In genomic region chr1:55317673-55318072, GRCh38 we compare ENCODE assay signal across 23 cellular contexts.
A peak's percentile ranks its signal among the peaks of the same experiment; 100 is the strongest.
DNase-seq lines count a peak whose midpoint lies in the region; ATAC-seq, FAIRE-seq and TF ChIP-seq lines count a peak whose summit lies in the region.
"Had no signal": no experiment of that assay in that cellular context is flagged by ENCODE, and none has a peak within 500 bp of the region (broad histone marks: within the 10 kb centered on the region; RNA-seq: fewer than 3 reads in every experiment).

No MANE protein-coding gene starts in this region.

- no peak for TF ChIP-seq CTCF in endothelial cell of umbilical vein (IDR thresholded peaks at IDR 0.05; ENCODE audit: extremely low read depth in 1 of 2, insufficient read depth in 1 of 2, low read depth in 1 of 2, low read length in 2 of 2)
- TF ChIP-seq CTCF in spleen (IDR thresholded peaks at IDR 0.05 in 8 of 11, conservative IDR thresholded peaks at IDR 0.05 in 3 of 11) = no peak
- no peak for TF ChIP-seq CTCF in left lung (IDR thresholded peaks at IDR 0.05)

- BruUV-seq in endothelial cell of umbilical vein (replicated peaks; lab: Mats Ljungman, UMichigan) = no TSS peak

- H3K36me3 ChIP-seq in endothelial cell of umbilical vein (ENCODE audit: control insufficient read depth in 2 of 2, extremely low read depth in 1 of 2, insufficient read depth in 2 of 2, low read length in 2 of 2) = no peaks in the 10 kb centered on the region
- H3K36me3 ChIP-seq in spleen = no peaks in the 10 kb centered on the region
- no peaks in the 10 kb centered on the region for H3K36me3 ChIP-seq in left lung
- H3K36me3 ChIP-seq: SJSA1 had no signal

- no peaks in the 10 kb centered on the region for H3K9me3 ChIP-seq in endothelial cell of umbilical vein (replicated peaks; ENCODE audit: control insufficient read depth, insufficient read depth, low read length)
- H3K9me3 ChIP-seq in spleen = no peaks in the 10 kb centered on the region
- H3K9me3 ChIP-seq in left lung = no peaks in the 10 kb centered on the region
- H3K9me3 ChIP-seq: SJSA1 had no signal

- TF ChIP-seq POLR2A in endothelial cell of umbilical vein (IDR thresholded peaks at IDR 0.05; ENCODE audit: low read depth, low read length) = no peak
- TF ChIP-seq POLR2A in spleen (IDR thresholded peaks at IDR 0.05) = no peak

- CTCF ChIA-PET in endothelial cell of umbilical vein (lab: Charles Lee) = interaction anchor here (0.8 to 3.6 kb wide), 10 partner anchors 8 to 1267 kb away, joined by 3 to 36 read pairs (median 6); no protein-coding TSS in a partner anchor

- peak overlapping the region; percentile 9 for H3K27ac ChIP-seq in endothelial cell of umbilical vein (ENCODE audit: insufficient read depth, low read depth, low read length)
- peak overlapping the region in 5 of 8 donors; percentile 8 to 67 (median 55) for H3K27ac ChIP-seq in spleen
- no peak overlapping the region for H3K27ac ChIP-seq in left lung
- H3K27ac ChIP-seq: 22Rv1, C4-2B, GM23248, SJSA1 had no signal

- ATAC-seq in HG03520 (IDR thresholded peaks at IDR 0.05; ENCODE audit: unreplicated experiment) (no peak), left lung (no peak)
- ATAC-seq: HCT116 had no signal

- 59 to 74% (median 62%) methylated on average over 3 of the region's 3 CpGs for WGBS in spleen, 5 donors

- no peaks in the 10 kb centered on the region for H3K79me2 ChIP-seq in endothelial cell of umbilical vein (ENCODE audit: control insufficient read depth, insufficient read depth, low read length)

- H3K9ac ChIP-seq in endothelial cell of umbilical vein (replicated peaks; ENCODE audit: extremely low read depth, insufficient read depth, low read length) = no peak overlapping the region
- H3K9ac ChIP-seq: GM23248 had no signal

- dilution Hi-C loops in endothelial cell of umbilical vein (cut with MboI; ENCODE audit: extremely low pct_ligation_motif_present, low sequenced_read_pairs) = no loop called here

- no peaks in the 10 kb centered on the region for H3K27me3 ChIP-seq in endothelial cell of umbilical vein (ENCODE audit: control insufficient read depth in 2 of 2, insufficient read depth in 2 of 2, low read length in 2 of 2)
- no peaks in the 10 kb centered on the region for H3K27me3 ChIP-seq in spleen (replicated peaks in 1 of 7)
- no peaks in the 10 kb centered on the region for H3K27me3 ChIP-seq in left lung
- H3K27me3 ChIP-seq: SJSA1 had no signal

- POLR2A ChIA-PET in endothelial cell of umbilical vein (lab: Charles Lee) = interaction anchor here (1.2 kb wide), 1 partner anchor 20 kb away, joined by 3 read pairs; no protein-coding TSS in a partner anchor

- no peak overlapping the region for H3K4me3 ChIP-seq in endothelial cell of umbilical vein (replicated peaks in 1 of 3; ENCODE audit: insufficient read depth in 1 of 3, low read depth in 1 of 3, low read length in 3 of 3)
- H3K4me3 ChIP-seq in spleen = no peak overlapping the region
- no peak overlapping the region for H3K4me3 ChIP-seq in left lung
- H3K4me3 ChIP-seq: GM23248, SJSA1 had no signal

- FAIRE-seq in endothelial cell of umbilical vein (lab: Jason Lieb, UNC) = peak; percentile 55
- FAIRE-seq: GM18507, HTR-8/SVneo, RCC 7860 had no signal

- no peak overlapping the region for H2AFZ ChIP-seq in endothelial cell of umbilical vein (ENCODE audit: low read depth, low read length)
- H2AFZ ChIP-seq: GM23248 had no signal

- no peaks in the 10 kb centered on the region for H4K20me1 ChIP-seq in endothelial cell of umbilical vein (replicated peaks; ENCODE audit: control insufficient read depth, extremely low read depth, insufficient read depth, low read length)

- no peaks in the 10 kb centered on the region for H3K9me1 ChIP-seq in endothelial cell of umbilical vein (replicated peaks; ENCODE audit: control insufficient read depth, extremely low read depth, insufficient read depth, low read length)

- DNase-seq in NCI-H2029 (lab: John Stamatoyannopoulos, UW) (peak; percentile 25), NCI-H2029 treated with DMSO at 0.1 percent for 48 hours (lab: John Stamatoyannopoulos, UW) (no peak), NCI-H526 (lab: John Stamatoyannopoulos, UW) (peak; percentile 79 to 83), endothelial cell of umbilical vein (ENCODE audit: low read depth, low spot score) (no peak), spleen (no peak), left lung (no peak)
- no peak for DNase-seq in stimulated activated CD4-positive, alpha-beta T cell treated with anti-CD3 and anti-CD28 coated beads, Interleukin-15, amount 100 ng/mL, for 24 hours
- DNase-seq: CD8-positive, alpha-beta memory T cell; GM23248; NCI-H1092; NCI-H1436; NCI-H187 treated with DMSO at 0.1 percent for 48 hours; NCI-H226; NCI-H510A treated with DMSO at 0.1 percent for 48 hours; NCI-H82 had no signal

- intact Hi-C loops in endothelial cell of umbilical vein (cut with micrococcal nuclease) (loop anchor here (1.0 kb wide), 2 partner anchors 7 to 16 kb away; no protein-coding TSS in a partner anchor), spleen (cut with DNase I; ENCODE audit: low total_unique reads) (no loop called here), left lung (cut with DNase I) (no loop called here)

- peaks cover 50% of the 10 kb centered on the region for H3K4me1 ChIP-seq in endothelial cell of umbilical vein (ENCODE audit: control insufficient read depth, extremely low read depth, insufficient read depth, low read length)
- peaks cover 8 to 59% (median 27%) of the 10 kb centered on the region in 6 donors for H3K4me1 ChIP-seq in spleen
- H3K4me1 ChIP-seq in left lung = peaks cover 0 to 9% of the 10 kb centered on the region in 2 donors

- H3K4me2 ChIP-seq in endothelial cell of umbilical vein (ENCODE audit: insufficient read depth, low read length) = peak overlapping the region; percentile 55

TF ChIP-seq in endothelial cell of umbilical vein, 7 proteins besides CTCF, POLR2A, EP300 and RAD21:
- TF ChIP-seq EZH2 (IDR thresholded peaks at IDR 0.05; ENCODE audit: borderline replicate concordance, low read depth, low read length, severe bottlenecking) = no peak
- no peak for TF ChIP-seq FOS (IDR thresholded peaks at IDR 0.05; ENCODE audit: borderline replicate concordance, insufficient read depth, low read length)
- no peak for TF ChIP-seq GATA2 (IDR thresholded peaks at IDR 0.05; ENCODE audit: insufficient read depth, insufficient read length, low read depth, low read length)
- TF ChIP-seq MAX (IDR thresholded peaks at IDR 0.05; ENCODE audit: insufficient read depth, insufficient read length) = no peak
- no peak for TF ChIP-seq POLR2AphosphoS5 (IDR thresholded peaks at IDR 0.05; ENCODE audit: insufficient read depth, low read depth, low read length)
- no peak for TF ChIP-seq MYC (IDR thresholded peaks at IDR 0.05; ENCODE audit: low read depth, low read length)
- no peak for TF ChIP-seq JUN (IDR thresholded peaks at IDR 0.05; ENCODE audit: borderline replicate concordance, insufficient read depth, insufficient read length, low read depth)

Comparison
In these comparisons a context has a peak if more than half of its experiments do, and no peak if none do; other contexts are left out.
1. DNase-seq: peak in NCI-H2029 (single experiment) and NCI-H526 (2 of 2); none in NCI-H2029 treated with DMSO at 0.1 percent for 48 hours (single experiment), endothelial cell of umbilical vein (single experiment), spleen (single experiment), left lung (0 of 2) and stimulated activated CD4-positive, alpha-beta T cell treated with anti-CD3 and anti-CD28 coated beads, Interleukin-15, amount 100 ng/mL, for 24 hours (single experiment).
2. H3K27ac ChIP-seq: peak in endothelial cell of umbilical vein (single experiment) and spleen (5 of 8); none in left lung (0 of 2).